ENCODE assay signal across 8 cellular contexts in the genomic region with DNA sequence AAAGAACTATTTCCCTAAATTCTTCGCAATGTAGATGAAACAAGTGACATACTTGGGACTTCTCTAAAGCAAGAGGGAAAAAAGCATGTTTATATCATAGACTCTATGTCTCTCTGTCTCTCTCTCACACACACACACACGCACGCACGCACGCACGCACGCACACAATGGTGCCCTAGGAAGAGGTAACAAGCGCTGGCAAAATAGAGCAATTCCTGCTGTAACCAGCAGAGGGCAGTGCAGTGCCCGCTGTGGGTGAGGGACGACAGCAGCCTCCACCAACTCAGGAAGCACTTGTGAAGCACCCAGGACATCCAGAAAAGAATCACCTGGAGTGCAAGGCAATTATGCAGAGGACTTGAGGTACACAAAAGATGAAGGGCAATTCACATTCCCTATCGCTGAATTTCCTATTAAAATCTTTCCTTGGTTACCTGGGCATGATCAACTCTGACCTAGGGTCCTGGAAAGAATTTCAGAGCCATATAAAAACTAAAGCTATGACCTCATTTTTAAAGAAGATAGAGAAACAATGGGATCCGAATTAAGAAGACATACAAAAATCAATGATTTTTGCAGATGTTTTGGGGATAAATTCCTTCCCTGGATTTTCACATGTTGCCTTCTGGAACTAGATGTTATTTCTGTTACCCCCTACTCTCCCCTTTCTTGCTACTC.
DNase-seq lines count a peak whose midpoint lies in the region; ATAC-seq and TF ChIP-seq lines count a peak whose summit lies in the region.

No MANE protein-coding gene starts in this region.

- H3K4me3 Mint-ChIP-seq in glutamatergic neuron (ENCODE audit: unreplicated experiment): no peak overlapping the region

- H3K27ac ChIP-seq in PC-3 (ENCODE audit: low read length): no peak overlapping the region

- CTCF ChIA-PET in PC-3 (lab: Charles Lee): interaction anchor here (0.5 kb wide), 1 partner anchor 83 kb away, joined by 3 read pairs; no protein-coding TSS in a partner anchor

- no peaks in the 10 kb centered on the region for H3K9me3 ChIP-seq in PC-3 (ENCODE audit: low read length)

- peak; percentile 92 for TF ChIP-seq CTCF in PC-3 (conservative IDR thresholded peaks at IDR 0.05; ENCODE audit: low read depth, low read length)
- peak; percentile 91 for TF ChIP-seq CTCF in glutamatergic neuron (IDR thresholded peaks at IDR 0.05; ENCODE audit: partially characterized antibody, unreplicated experiment)

- no peaks in the 10 kb centered on the region for H3F3A ChIP-seq in PC-3 (ENCODE audit: low read length, unreplicated experiment)

- H3K27ac Mint-ChIP-seq in glutamatergic neuron (ENCODE audit: unreplicated experiment): no peak overlapping the region

- H3K36me3 ChIP-seq in PC-3 (ENCODE audit: low read depth, low read length): no peaks in the 10 kb centered on the region

- H3K79me2 ChIP-seq in PC-3 (ENCODE audit: low read length): no peaks in the 10 kb centered on the region

- peak; percentile 67 for DNase-seq in GDM1 (lab: John Stamatoyannopoulos, UW)
- DNase-seq in HuH-7.5 (ENCODE audit: low spot score): peak; percentile 31
- peak; percentile 82 for DNase-seq in PC-3
- peak; percentile 34 for DNase-seq in activated effector memory CD4-positive, alpha-beta T cell treated with Interleukin-2 at 50 U/mL for 16 hours
- DNase-seq in glutamatergic neuron: peak; percentile 87
- DNase-seq in renal cortical epithelial cell (ENCODE audit: low read depth): peak; percentile 54
- no peak for DNase-seq in middle frontal gyrus (ENCODE audit: extremely low spot score, low spot score)

- no peaks in the 10 kb centered on the region for H3K27me3 Mint-ChIP-seq in glutamatergic neuron (ENCODE audit: unreplicated experiment)

- H3K4me2 ChIP-seq in PC-3 (ENCODE audit: low read length): peak overlapping the region; percentile 13; the same call in 1 of the 2 replicates

- BruUV-seq in PC-3 (replicated peaks; lab: Mats Ljungman, UMichigan): no TSS peak

- POLR2A ChIA-PET in PC-3 (lab: Charles Lee; ENCODE audit: unreplicated experiment): no interaction called here

- H2AFZ ChIP-seq in PC-3 (ENCODE audit: low read length): no peak overlapping the region

- H3K4me1 Mint-ChIP-seq in glutamatergic neuron (ENCODE audit: low read depth, unreplicated experiment): peaks cover 24% of the 10 kb centered on the region

- no peak overlapping the region for H3K4me3 ChIP-seq in PC-3 (ENCODE audit: low read length)

- no peaks in the 10 kb centered on the region for H3K9me2 ChIP-seq in PC-3 (replicated peaks; ENCODE audit: low read length)

- H3K36me3 Mint-ChIP-seq in glutamatergic neuron (ENCODE audit: unreplicated experiment): no peaks in the 10 kb centered on the region

- intact Hi-C loops in PC-3 (cut with micrococcal nuclease): loop anchor here (10.0 kb wide), 1 partner anchor 509 kb away; no protein-coding TSS in a partner anchor

- H3K9ac ChIP-seq in PC-3 (ENCODE audit: low read length): no peak overlapping the region

- ATAC-seq in GM21717 (IDR thresholded peaks at IDR 0.05; ENCODE audit: unreplicated experiment): peak; percentile 98
- ATAC-seq in PC-3: peak; percentile 89

- no peaks in the 10 kb centered on the region for H3K9me3 Mint-ChIP-seq in glutamatergic neuron (ENCODE audit: unreplicated experiment)

- H3K4me1 ChIP-seq in PC-3 (ENCODE audit: insufficient read depth, low read length): no peaks in the 10 kb centered on the region

- no peaks in the 10 kb centered on the region for H3K27me3 ChIP-seq in PC-3 (ENCODE audit: low read length)

- no peaks in the 10 kb centered on the region for H4K20me1 ChIP-seq in PC-3 (ENCODE audit: low read length)
